Comparison of ENCODE assay signal across 8 cellular contexts in the genomic region with DNA sequence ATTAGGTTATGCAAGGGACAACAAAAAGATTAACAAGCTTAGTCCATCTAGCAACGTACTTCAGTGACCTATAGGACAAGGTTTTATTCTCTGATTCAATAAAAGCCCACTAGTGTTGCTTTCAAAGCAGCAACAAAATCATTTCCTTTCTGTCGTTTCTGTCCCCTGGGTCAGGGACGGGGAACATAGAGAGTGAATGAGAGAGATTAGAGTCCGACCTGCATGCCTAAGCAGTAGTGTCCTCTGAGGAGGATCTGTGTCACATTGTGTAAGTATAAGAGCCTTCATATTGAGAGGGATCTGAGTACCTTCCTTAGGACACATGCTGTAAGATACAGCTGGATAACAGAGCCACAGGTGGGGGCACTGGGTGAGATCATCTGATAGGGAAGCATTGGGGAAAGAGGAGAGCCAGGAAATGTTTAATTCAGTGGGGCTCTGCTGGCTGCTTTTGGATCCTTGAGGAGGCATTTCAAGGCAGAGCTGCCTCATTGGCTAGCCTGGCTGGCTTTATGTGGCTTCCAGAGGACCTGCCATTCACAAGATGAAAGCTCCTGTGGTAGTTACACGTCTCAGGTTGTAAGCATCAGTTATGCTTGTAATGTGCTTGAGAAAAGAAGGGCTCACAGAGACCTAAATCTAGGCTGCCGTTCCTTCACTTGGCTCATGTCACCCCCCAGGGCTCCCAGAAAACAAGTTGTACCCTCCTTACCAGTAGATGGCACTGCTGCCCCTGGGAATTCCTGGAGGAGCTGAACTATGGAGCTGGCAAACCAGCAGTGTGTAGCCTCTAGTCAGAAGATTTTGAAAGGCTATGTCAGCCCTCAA. TPM values are rescaled to one million over a fixed set of nuclear protein-coding genes. Genes with fewer than 3 reads are reported as not detected.
A peak's percentile ranks its signal among the peaks of the same experiment; 100 is the strongest.
DNase-seq lines count a peak whose midpoint lies in the region; ATAC-seq, FAIRE-seq and TF ChIP-seq lines count a peak whose summit lies in the region.

No MANE protein-coding gene starts in this region.

- H3K9me3 ChIP-seq in breast epithelium: no peaks in the 10 kb centered on the region

- H3K4me1 Mint-ChIP-seq in activated T-cell treated with anti-CD3 and anti-CD28 coated beads, Interleukin-2, amount 50 U/mL, for 4 hours (ENCODE audit: low read depth): peaks cover 3% of the 10 kb centered on the region

- DNase-seq in activated T-cell treated with anti-CD3 and anti-CD28 coated beads, Interleukin-2, amount 50 U/mL, for 48 hours: peak; percentile 51 to 54
- DNase-seq in activated T-cell treated with anti-CD3 and anti-CD28 coated beads, Interleukin-2, amount 50 U/mL, for 4 hours: no peak
- DNase-seq in HT-29 (ENCODE audit: low spot score): peak; percentile 77
- DNase-seq in NCI-H82 treated with DMSO at 0.1 percent for 48 hours (lab: John Stamatoyannopoulos, UW; ENCODE audit: unreplicated experiment): peak; percentile 78
- peak; percentile 61 to 63 for DNase-seq in breast epithelium (ENCODE audit: low spot score in 2 of 2)
- peak; percentile 2 for DNase-seq in stimulated activated CD4-positive, alpha-beta T cell treated with anti-CD3 and anti-CD28 coated beads, Interleukin-4, amount 100 ng/mL, for 1 hour

- H3K4me3 Mint-ChIP-seq in activated T-cell treated with anti-CD3 and anti-CD28 coated beads, Interleukin-2, amount 50 U/mL, for 4 hours: no peak overlapping the region

- no peak for TF ChIP-seq POLR2A in breast epithelium (IDR thresholded peaks at IDR 0.05)

- no peaks in the 10 kb centered on the region for H3K4me1 ChIP-seq in breast epithelium

- ATAC-seq in activated T-cell treated with anti-CD3 and anti-CD28 coated beads, Interleukin-2, amount 50 U/mL, for 4 hours: no peak
- no peak for ATAC-seq in GM19452 (IDR thresholded peaks at IDR 0.05; ENCODE audit: unreplicated experiment)

- intact Hi-C loops in breast epithelium (cut with DNase I; ENCODE audit: low total_unique reads): no loop called here

- peaks cover 39% of the 10 kb centered on the region for H3K27me3 Mint-ChIP-seq in activated T-cell treated with anti-CD3 and anti-CD28 coated beads, Interleukin-2, amount 50 U/mL, for 4 hours (ENCODE audit: low read depth)

- H3K4me3 ChIP-seq in breast epithelium: no peak overlapping the region

- FAIRE-seq in islet of Langerhans (lab: Jason Lieb, UNC): peak; percentile 96

- peak overlapping the region in 1 of 2 donors; percentile 29 for H3K27ac ChIP-seq in breast epithelium

- H3K9me3 Mint-ChIP-seq in activated T-cell treated with anti-CD3 and anti-CD28 coated beads, Interleukin-2, amount 50 U/mL, for 4 hours: no peaks in the 10 kb centered on the region

- no peaks in the 10 kb centered on the region for H3K36me3 Mint-ChIP-seq in activated T-cell treated with anti-CD3 and anti-CD28 coated beads, Interleukin-2, amount 50 U/mL, for 4 hours (ENCODE audit: insufficient read depth)

- peak in 2 of 3 donors; percentile 61 to 75 for TF ChIP-seq CTCF in breast epithelium (IDR thresholded peaks at IDR 0.05)

- H3K27me3 ChIP-seq in breast epithelium: peaks cover 0 to 3% of the 10 kb centered on the region in 2 donors

- no peaks in the 10 kb centered on the region for H3K36me3 ChIP-seq in breast epithelium

RNA-seq across cellular contexts. Expression of gene TMEM108, which starts 2.7 kb away (rescaled TPM):
- not detected for total RNA-seq in activated T-cell treated with anti-CD3 and anti-CD28 coated beads, Interleukin-2, amount 50 U/mL, for 4 hours
- not detected in 2 replicates for total RNA-seq in HT-29 (2014; rRNA removed; shearing (Covaris generic))
- under 1 TPM; 0.44 to 0.98 (median 0.48) TPM for total RNA-seq in breast epithelium
